17 cellular contexts compared by ENCODE assay signal in the genomic region with DNA sequence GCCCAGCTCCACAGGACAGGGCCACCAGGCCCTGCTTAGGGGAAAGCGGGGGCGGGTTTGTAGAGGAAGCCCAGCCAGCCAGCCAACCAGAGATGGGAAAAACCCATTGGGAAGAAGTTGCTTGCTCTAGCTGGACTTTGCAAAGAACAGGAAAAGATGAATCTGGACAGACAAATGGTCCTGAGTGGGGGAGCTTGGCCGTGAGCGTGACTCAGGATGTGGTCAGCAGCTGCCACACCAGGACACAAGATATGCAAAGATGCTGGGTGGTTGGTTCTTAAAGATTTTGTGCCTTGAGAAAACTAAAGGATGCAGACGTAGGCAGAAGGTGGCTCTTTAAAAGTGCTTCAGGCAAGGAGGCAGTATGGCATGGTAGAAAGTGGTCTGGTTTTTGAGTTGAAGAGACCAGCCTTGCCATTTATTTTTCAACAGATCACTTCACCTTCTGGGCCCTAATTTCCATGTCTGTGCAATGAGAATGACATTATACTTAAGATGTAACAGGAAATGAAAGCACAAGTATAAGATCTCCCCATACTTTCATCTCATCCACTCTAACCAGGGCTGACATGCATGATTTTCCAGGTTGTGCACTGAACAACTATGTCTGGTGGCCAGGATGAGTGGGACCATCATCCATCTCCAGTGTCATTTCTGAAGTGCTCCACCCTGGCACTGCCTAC. TPM values are rescaled to one million over a fixed set of nuclear protein-coding genes. Genes with fewer than 3 reads are reported as not detected.
DNase-seq lines count a peak whose midpoint lies in the region; ATAC-seq, FAIRE-seq and TF ChIP-seq lines count a peak whose summit lies in the region.
"Had no signal": no experiment of that assay in that cellular context is flagged by ENCODE, and none has a peak within 500 bp of the region (broad histone marks: within the 10 kb centered on the region; RNA-seq: fewer than 3 reads in every experiment).

No MANE protein-coding gene starts in this region.

- H3K27ac Mint-ChIP-seq in astrocyte (ENCODE audit: unreplicated experiment) = peak overlapping the region; percentile 8
- H3K27ac Mint-ChIP-seq: naive thymus-derived CD8-positive, alpha-beta T cell; T-cell had no signal

- H3K36me3 Mint-ChIP-seq in astrocyte (ENCODE audit: low read depth, unreplicated experiment) = no peaks in the 10 kb centered on the region
- H3K36me3 Mint-ChIP-seq: naive thymus-derived CD8-positive, alpha-beta T cell; T-cell had no signal

- TF ChIP-seq CTCF in astrocyte (IDR thresholded peaks at IDR 0.05; ENCODE audit: insufficient read depth, low read depth, low read length) = no peak

- peak overlapping the region; percentile 70 for H3K4me2 ChIP-seq in astrocyte (ENCODE audit: low read length)
- H3K4me2 ChIP-seq: PC-9 had no signal

- no peak overlapping the region for H3K27ac ChIP-seq in astrocyte (ENCODE audit: low read depth, low read length)
- H3K27ac ChIP-seq: body of pancreas, PC-9, upper lobe of right lung had no signal

- H3K79me2 ChIP-seq in astrocyte (ENCODE audit: insufficient read depth, low read length) = no peaks in the 10 kb centered on the region

- no peaks in the 10 kb centered on the region for H3K9me3 ChIP-seq in astrocyte (ENCODE audit: insufficient read depth, low read depth, low read length)
- H3K9me3 ChIP-seq: body of pancreas, HAP-1, upper lobe of right lung had no signal

- peak overlapping the region; percentile 12 for H3K4me3 Mint-ChIP-seq in astrocyte (ENCODE audit: unreplicated experiment)
- H3K4me3 Mint-ChIP-seq: naive thymus-derived CD8-positive, alpha-beta T cell; T-cell had no signal

- H2AFZ ChIP-seq in astrocyte (ENCODE audit: low read depth, low read length) = peak overlapping the region; percentile 38
- H2AFZ ChIP-seq: PC-9 had no signal

- H4K20me1 ChIP-seq in astrocyte (ENCODE audit: insufficient read depth, low read length) = no peaks in the 10 kb centered on the region

- no peaks in the 10 kb centered on the region for H3K27me3 ChIP-seq in astrocyte (ENCODE audit: insufficient read depth, low read length)
- H3K27me3 ChIP-seq: body of pancreas, upper lobe of right lung had no signal

- H3K9me3 Mint-ChIP-seq in astrocyte (ENCODE audit: unreplicated experiment) = no peaks in the 10 kb centered on the region
- H3K9me3 Mint-ChIP-seq: naive thymus-derived CD8-positive, alpha-beta T cell; T-cell had no signal

- no peak overlapping the region for H3K4me3 ChIP-seq in astrocyte (ENCODE audit: insufficient read depth, low read depth, low read length)
- H3K4me3 ChIP-seq: body of pancreas, HAP-1, PC-9, upper lobe of right lung had no signal

- peaks cover 9% of the 10 kb centered on the region for H3K27me3 Mint-ChIP-seq in astrocyte (ENCODE audit: low read depth, unreplicated experiment)

- no peaks in the 10 kb centered on the region for H3K36me3 ChIP-seq in astrocyte (ENCODE audit: insufficient read depth, low read length)
- H3K36me3 ChIP-seq: upper lobe of right lung had no signal

- no peak for ATAC-seq in HG02588 (IDR thresholded peaks at IDR 0.05; ENCODE audit: unreplicated experiment)
- ATAC-seq: body of pancreas; naive thymus-derived CD8-positive, alpha-beta T cell; T-cell had no signal

- H3K4me1 Mint-ChIP-seq in astrocyte (ENCODE audit: low read depth, unreplicated experiment) = peaks cover 16% of the 10 kb centered on the region

- peak; percentile 38 for FAIRE-seq in HTR-8/SVneo (lab: Jason Lieb, UNC)
- FAIRE-seq in astrocyte (lab: Jason Lieb, UNC) = no peak

- H3K9ac ChIP-seq in astrocyte (ENCODE audit: low read length) = no peak overlapping the region

- peaks cover 15% of the 10 kb centered on the region for H3K4me1 ChIP-seq in astrocyte (ENCODE audit: insufficient read depth, low read length)
- H3K4me1 ChIP-seq: body of pancreas, upper lobe of right lung had no signal

- peak; percentile 68 for DNase-seq in AG20443 (ENCODE audit: low spot score)
- no peak for DNase-seq in HTR-8/SVneo (ENCODE audit: insufficient read length, low spot score)
- peak; percentile 59 for DNase-seq in astrocyte (ENCODE audit: low read depth)
- peak; percentile 64 for DNase-seq in iris pigment epithelial cell (ENCODE audit: low read depth)
- no peak for DNase-seq in NCI-H2171 treated with DMSO at 0.1 percent for 48 hours (lab: John Stamatoyannopoulos, UW)
- DNase-seq in iPS-NIHi7 (ENCODE audit: extremely low spot score) = no peak
- no peak for DNase-seq in effector CD8-positive, alpha-beta T cell (lab: John Stamatoyannopoulos, UW)
- DNase-seq: body of pancreas; DMS53; naive thymus-derived CD8-positive, alpha-beta T cell; NCI-H2227 treated with DMSO at 0.1 percent for 48 hours; PC-9; stimulated activated CD4-positive, alpha-beta T cell treated with anti-CD3 and anti-CD28 coated beads, Interleukin-2, amount 100 ng/mL, for 24 hours; T-cell; upper lobe of right lung had no signal

RNA-seq across cellular contexts. Expression of a gene that starts 27.8 kb away (rescaled TPM):
- total RNA-seq in astrocyte = 14.9 and 21.7 TPM in 2 replicates

RNA-seq across cellular contexts. Expression of a gene that starts 43.3 kb away (rescaled TPM):
- total RNA-seq in astrocyte = not detected in 2 replicates
- total RNA-seq: naive thymus-derived CD8-positive, alpha-beta T cell; PC-9; T-cell had no signal

Comparison
In these comparisons a context has a peak if more than half of its experiments do, and no peak if none do; other contexts are left out.
1. DNase-seq: peak in AG20443 (single experiment), astrocyte (single experiment) and iris pigment epithelial cell (single experiment); none in HTR-8/SVneo (single experiment), NCI-H2171 treated with DMSO at 0.1 percent for 48 hours (single experiment), iPS-NIHi7 (single experiment) and effector CD8-positive, alpha-beta T cell (single experiment).